Comparison of ENCODE assay signal across 14 cellular contexts in genomic region chr1:37925316-37925715, GRCh38. TPM values are rescaled to one million over a fixed set of nuclear protein-coding genes. Genes with fewer than 3 reads are reported as not detected.
DNase-seq lines count a peak whose midpoint lies in the region; ATAC-seq and TF ChIP-seq lines count a peak whose summit lies in the region.
"Had no signal": no experiment of that assay in that cellular context is flagged by ENCODE, and none has a peak within 500 bp of the region (broad histone marks: within the 10 kb centered on the region; RNA-seq: fewer than 3 reads in every experiment).

No MANE protein-coding gene starts in this region.

- peaks cover 15% of the 10 kb centered on the region for H3K36me3 Mint-ChIP-seq in stimulated activated naive CD8-positive, alpha-beta T cell treated with anti-CD3 and anti-CD28 coated beads, Interleukin-15, Interleukin-2, amounts not matched to agents 100 ng/mL and 50 ng/mL, for 24 hours (ENCODE audit: low read depth)
- H3K36me3 Mint-ChIP-seq in activated CD4-positive, alpha-beta memory T cell treated with anti-CD3 and anti-CD28 coated beads for 36 hours = peaks cover 1% of the 10 kb centered on the region
- peaks cover 1% of the 10 kb centered on the region for H3K36me3 Mint-ChIP-seq in memory B cell

- H3K36me3 ChIP-seq in tibial artery (peaks cover 0 to 13% (median 9%) of the 10 kb centered on the region in 3 donors), BE2C (no peaks in the 10 kb centered on the region)
- H3K36me3 ChIP-seq: prostate gland had no signal

- ATAC-seq in stimulated activated naive CD8-positive, alpha-beta T cell treated with anti-CD3 and anti-CD28 coated beads, Interleukin-15, Interleukin-2, amounts not matched to agents 100 U/mL and 50 U/mL, for 24 hours = no peak
- ATAC-seq in memory B cell (ENCODE audit: low read depth) = no peak
- no peak for ATAC-seq in HG02870 (IDR thresholded peaks at IDR 0.05; ENCODE audit: unreplicated experiment)

- peaks cover 80% of the 10 kb centered on the region for H3K4me1 Mint-ChIP-seq in stimulated activated naive CD8-positive, alpha-beta T cell treated with anti-CD3 and anti-CD28 coated beads, Interleukin-15, Interleukin-2, amounts not matched to agents 100 ng/mL and 50 ng/mL, for 24 hours (ENCODE audit: low read depth)
- H3K4me1 Mint-ChIP-seq in activated CD4-positive, alpha-beta memory T cell treated with anti-CD3 and anti-CD28 coated beads for 36 hours (ENCODE audit: low read depth) = peaks cover 35% of the 10 kb centered on the region
- peaks cover 43% of the 10 kb centered on the region for H3K4me1 Mint-ChIP-seq in memory B cell

- intact Hi-C loops in activated CD4-positive, alpha-beta memory T cell treated with anti-CD3 and anti-CD28 coated beads for 36 hours (cut with micrococcal nuclease) = no loop called here
- intact Hi-C loops in tibial artery (cut with DNase I; ENCODE audit: low total_unique reads) = no loop called here

- H3K9me3 Mint-ChIP-seq in stimulated activated naive CD8-positive, alpha-beta T cell treated with anti-CD3 and anti-CD28 coated beads, Interleukin-15, Interleukin-2, amounts not matched to agents 100 ng/mL and 50 ng/mL, for 24 hours = no peaks in the 10 kb centered on the region
- no peaks in the 10 kb centered on the region for H3K9me3 Mint-ChIP-seq in activated CD4-positive, alpha-beta memory T cell treated with anti-CD3 and anti-CD28 coated beads for 36 hours
- no peaks in the 10 kb centered on the region for H3K9me3 Mint-ChIP-seq in memory B cell

- H3K9me3 ChIP-seq in tibial artery (no peaks in the 10 kb centered on the region), BE2C (no peaks in the 10 kb centered on the region)
- H3K9me3 ChIP-seq: prostate gland had no signal

- H3K4me3 ChIP-seq in tibial artery (no peak overlapping the region), BE2C (ENCODE audit: low read depth, low read length) (no peak overlapping the region)
- H3K4me3 ChIP-seq: prostate gland had no signal

- H3K4me3 Mint-ChIP-seq in stimulated activated naive CD8-positive, alpha-beta T cell treated with anti-CD3 and anti-CD28 coated beads, Interleukin-15, Interleukin-2, amounts not matched to agents 100 ng/mL and 50 ng/mL, for 24 hours = peak overlapping the region; percentile 74
- H3K4me3 Mint-ChIP-seq in activated CD4-positive, alpha-beta memory T cell treated with anti-CD3 and anti-CD28 coated beads for 36 hours = no peak overlapping the region
- peak overlapping the region; percentile 52 for H3K4me3 Mint-ChIP-seq in memory B cell

- no peak for DNase-seq in stimulated activated naive CD8-positive, alpha-beta T cell treated with anti-CD3 and anti-CD28 coated beads, Interleukin-15, Interleukin-2, amounts not matched to agents 100 U/mL and 50 U/mL, for 24 hours
- DNase-seq in activated CD4-positive, alpha-beta memory T cell treated with anti-CD3 and anti-CD28 coated beads for 36 hours = no peak
- DNase-seq in memory B cell (ENCODE audit: low spot score in 2 of 2) = no peak
- no peak for DNase-seq in tibial artery
- no peak for DNase-seq in BE2C
- DNase-seq in GM10248 (ENCODE audit: extremely low spot score) = no peak
- DNase-seq: activated CD8-positive, alpha-beta memory T cell treated with anti-CD3 and anti-CD28 coated beads, Interleukin-2, amount 50 U/mL, for 48 hours; EL; KBM-7; NCI-H524 treated with DMSO at 0.1 percent for 48 hours; stimulated activated CD8-positive, alpha-beta memory T cell treated with anti-CD3 and anti-CD28 coated beads, Interleukin-4, amount 100 ng/mL, for 48 hours had no signal

- H3K4me1 ChIP-seq in tibial artery (peaks cover 0 to 37% (median 14%) of the 10 kb centered on the region in 4 donors), BE2C (no peaks in the 10 kb centered on the region)
- H3K4me1 ChIP-seq: prostate gland had no signal

- CTCF ChIA-PET in activated CD4-positive, alpha-beta memory T cell treated with anti-CD3 and anti-CD28 coated beads for 36 hours (lab: Charles Lee) = interaction anchor here (0.8 to 1.2 kb wide), 2 partner anchors 11 to 14 kb away, joined by 3 read pairs; no protein-coding TSS in a partner anchor
- CTCF ChIA-PET in GM10248 (lab: Yijun Ruan, JAX) = interaction anchor here (1.9 kb wide), 1 partner anchor 14 kb away, joined by 4 read pairs; no protein-coding TSS in a partner anchor

- no peaks in the 10 kb centered on the region for H3K27me3 ChIP-seq in tibial artery
- H3K27me3 ChIP-seq in BE2C = no peaks in the 10 kb centered on the region

- H3K27ac ChIP-seq in tibial artery = peak overlapping the region; percentile 27 to 67
- H3K27ac ChIP-seq: prostate gland had no signal

- H3K27me3 Mint-ChIP-seq in stimulated activated naive CD8-positive, alpha-beta T cell treated with anti-CD3 and anti-CD28 coated beads, Interleukin-15, Interleukin-2, amounts not matched to agents 100 ng/mL and 50 ng/mL, for 24 hours = no peaks in the 10 kb centered on the region
- no peaks in the 10 kb centered on the region for H3K27me3 Mint-ChIP-seq in activated CD4-positive, alpha-beta memory T cell treated with anti-CD3 and anti-CD28 coated beads for 36 hours
- H3K27me3 Mint-ChIP-seq in memory B cell = no peaks in the 10 kb centered on the region

- POLR2A ChIA-PET in activated CD4-positive, alpha-beta memory T cell treated with anti-CD3 and anti-CD28 coated beads for 36 hours (lab: Charles Lee) = no interaction called here
- POLR2A ChIA-PET in GM10248 (lab: Yijun Ruan, JAX) = no interaction called here

- TF ChIP-seq CTCF in tibial artery (IDR thresholded peaks at IDR 0.05) (no peak), BE2C (IDR thresholded peaks at IDR 0.05; ENCODE audit: low read depth, low read length) (no peak), GM10248 (IDR thresholded peaks at IDR 0.05; ENCODE audit: control extremely low read depth, extremely low read depth, low read depth, missing control alignments) (no peak)

- H3K27ac Mint-ChIP-seq in stimulated activated naive CD8-positive, alpha-beta T cell treated with anti-CD3 and anti-CD28 coated beads, Interleukin-15, Interleukin-2, amounts not matched to agents 100 ng/mL and 50 ng/mL, for 24 hours = peak overlapping the region; percentile 64
- H3K27ac Mint-ChIP-seq in activated CD4-positive, alpha-beta memory T cell treated with anti-CD3 and anti-CD28 coated beads for 36 hours = peak overlapping the region; percentile 61
- peak overlapping the region; percentile 85 for H3K27ac Mint-ChIP-seq in memory B cell

RNA-seq across cellular contexts. Expression of gene INPP5B, which starts 21.5 kb away (rescaled TPM):
- total RNA-seq in activated CD4-positive, alpha-beta memory T cell treated with anti-CD3 and anti-CD28 coated beads for 36 hours = 10 to 100 TPM; 24.3 to 24.4 TPM
- 4.5 TPM for polyA plus RNA-seq in BE2C (2012; ENCODE audit: insufficient read depth, insufficient read length, low read depth)
